8 cellular contexts compared by ENCODE assay signal in the genomic region with DNA sequence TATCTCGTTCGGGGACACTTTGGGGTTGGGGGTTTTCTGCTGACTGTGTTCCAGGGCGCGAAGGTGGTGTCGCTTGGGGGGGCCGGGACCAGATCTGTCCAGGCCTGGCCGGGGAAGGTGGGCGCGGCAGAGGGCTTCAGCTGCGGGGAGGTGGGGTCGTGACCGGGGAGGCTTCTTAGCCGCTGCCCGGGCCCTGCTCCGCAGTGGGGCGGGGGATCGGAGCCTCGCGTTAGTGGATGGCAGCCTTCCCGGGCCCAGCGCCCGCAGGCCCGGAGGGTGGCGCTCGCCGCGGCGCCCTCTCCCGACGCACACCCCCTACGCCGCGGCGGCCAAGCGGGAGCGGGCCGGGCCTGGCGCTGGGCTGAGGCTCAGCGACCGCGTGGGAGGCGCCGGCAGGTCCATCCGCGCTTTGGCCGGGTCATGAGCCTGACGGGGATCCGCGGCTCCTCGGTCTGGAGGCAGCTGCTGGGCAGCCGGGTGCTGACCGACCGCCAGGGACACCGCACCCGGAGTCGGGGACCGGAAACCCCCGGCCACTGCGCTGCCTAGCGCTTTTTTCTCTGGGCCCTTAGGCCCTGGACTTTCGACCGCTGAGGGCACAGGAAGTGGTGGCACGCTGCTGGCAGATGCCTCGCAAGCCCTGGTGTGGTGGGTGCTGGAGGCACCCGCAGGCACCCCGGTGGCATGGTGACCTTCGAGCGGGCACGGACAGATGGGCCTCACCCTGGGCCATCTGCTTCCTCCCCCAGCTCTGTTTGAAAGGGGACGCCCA. TPM values are rescaled to one million over a fixed set of nuclear protein-coding genes. Genes with fewer than 3 reads are reported as not detected.
DNase-seq lines count a peak whose midpoint lies in the region; ATAC-seq and TF ChIP-seq lines count a peak whose summit lies in the region.

No MANE protein-coding gene starts in this region.

- TF ChIP-seq POLR2A in lower leg skin (IDR thresholded peaks at IDR 0.05): no peak

- H3K4me1 Mint-ChIP-seq in dendritic cell treated with granulocyte-macrophage colony-stimulating factor and Interleukin-4, amounts not matched to agents 40 ng/mL and 50 ng/mL, for 4 days (ENCODE audit: low read depth): peaks cover 66% of the 10 kb centered on the region

- peaks cover 64% of the 10 kb centered on the region for H3K36me3 Mint-ChIP-seq in dendritic cell treated with granulocyte-macrophage colony-stimulating factor and Interleukin-4, amounts not matched to agents 40 ng/mL and 50 ng/mL, for 4 days (ENCODE audit: low read depth)

- DNase-seq in NCI-H345 (lab: John Stamatoyannopoulos, UW) (peak; percentile 42), NCI-H345 treated with DMSO at 0.1 percent for 48 hours (lab: John Stamatoyannopoulos, UW; ENCODE audit: unreplicated experiment) (no peak), T1000 (lab: John Stamatoyannopoulos, UW) (peak; percentile 13), lower leg skin (ENCODE audit: low spot score in 2 of 2) (peak in 1 of 2 donors; percentile 94)
- DNase-seq in stimulated activated naive CD8-positive, alpha-beta T cell treated with anti-CD3 and anti-CD28 coated beads, Interleukin-15, Interleukin-2, amounts not matched to agents 100 U/mL and 50 U/mL, for 24 hours: peak; percentile 51

- H3K27me3 Mint-ChIP-seq in dendritic cell treated with granulocyte-macrophage colony-stimulating factor and Interleukin-4, amounts not matched to agents 40 ng/mL and 50 ng/mL, for 4 days: no peaks in the 10 kb centered on the region

- peak overlapping the region; percentile 80 for H3K4me3 ChIP-seq in HUES48 (ENCODE audit: low read depth, low read length)
- H3K4me3 ChIP-seq in lower leg skin (ENCODE audit: low read depth, poor library complexity, severe bottlenecking): peak overlapping the region; percentile 62

- TF ChIP-seq CTCF in lower leg skin (IDR thresholded peaks at IDR 0.05): no peak

- H3K36me3 ChIP-seq in HUES48 (ENCODE audit: control insufficient read depth, insufficient read depth, low read length): 0 out of 2 replicates have a peak, but pooled peaks cover 1% of the 10 kb centered on the region

- 1 to 2% methylated on average over 16 to 29 of the region's 70 CpGs for WGBS in lower leg skin, 2 donors

- H3K9me3 Mint-ChIP-seq in dendritic cell treated with granulocyte-macrophage colony-stimulating factor and Interleukin-4, amounts not matched to agents 40 ng/mL and 50 ng/mL, for 4 days: no peaks in the 10 kb centered on the region

- H3K27ac ChIP-seq in HUES48 (ENCODE audit: low read depth, low read length): no peak overlapping the region

- intact Hi-C loops in dendritic cell treated with granulocyte-macrophage colony-stimulating factor and Interleukin-4, amounts not matched to agents 40 ng/mL and 50 ng/mL, for 4 days (cut with micrococcal nuclease): loop anchor here (2.0 to 10.0 kb wide), 3 partner anchors 29 to 303 kb away; a partner anchor contains a TSS
- intact Hi-C loops in lower leg skin (cut with DNase I; ENCODE audit: low total_unique reads): no loop called here

- H3K9me3 ChIP-seq in HUES48 (ENCODE audit: control insufficient read depth, insufficient read depth, low read length): no peaks in the 10 kb centered on the region

- ATAC-seq in stimulated activated naive CD8-positive, alpha-beta T cell treated with anti-CD3 and anti-CD28 coated beads, Interleukin-15, Interleukin-2, amounts not matched to agents 100 U/mL and 50 U/mL, for 24 hours: peak; percentile 19
- no peak for ATAC-seq in HG02840 (IDR thresholded peaks at IDR 0.05; ENCODE audit: low FRiP score, unreplicated experiment)

- H3K27me3 ChIP-seq in HUES48 (ENCODE audit: control insufficient read depth, insufficient read depth, low read length): peaks cover 37% of the 10 kb centered on the region

- peak overlapping the region; percentile 96 for H3K27ac Mint-ChIP-seq in dendritic cell treated with granulocyte-macrophage colony-stimulating factor and Interleukin-4, amounts not matched to agents 40 ng/mL and 50 ng/mL, for 4 days

- peaks cover 37% of the 10 kb centered on the region for H3K4me1 ChIP-seq in HUES48 (ENCODE audit: control insufficient read depth, insufficient read depth, low read length)

- H3K9ac ChIP-seq in HUES48 (ENCODE audit: low read depth, low read length): peak overlapping the region; percentile 30; the same call in 1 of the 2 replicates

- peak overlapping the region; percentile 79 for H3K4me3 Mint-ChIP-seq in dendritic cell treated with granulocyte-macrophage colony-stimulating factor and Interleukin-4, amounts not matched to agents 40 ng/mL and 50 ng/mL, for 4 days

RNA-seq across cellular contexts. Expression of a gene that starts 1.2 kb away (rescaled TPM):
- 100 to 1,000 TPM in 3 of 4 donors, 10 to 100 TPM in 1; 81.2 to 132 (median 102) TPM for total RNA-seq in lower leg skin

RNA-seq across cellular contexts. Expression of a gene that starts 4.1 kb away (rescaled TPM):
- total RNA-seq in lower leg skin: 10 to 100 TPM; 58.5 to 61.7 (median 60.4) TPM

RNA-seq across cellular contexts. Expression of a gene that starts 6.8 kb away (rescaled TPM):
- total RNA-seq in lower leg skin: 10 to 100 TPM; 47.4 to 80.7 (median 69.0) TPM

RNA-seq across cellular contexts. Expression of a gene that starts 28.0 kb away (rescaled TPM):
- total RNA-seq in lower leg skin: 10 to 100 TPM; 56.3 to 83.5 (median 67.7) TPM

RNA-seq across cellular contexts. Expression of a gene that starts 29.7 kb away (rescaled TPM):
- total RNA-seq in lower leg skin: 10 to 100 TPM in 1 of 4 donors, 1 to 10 TPM in 3; 3.9 to 13.7 (median 7.2) TPM
